ENCODE assay signal across 13 cellular contexts in the genomic region with DNA sequence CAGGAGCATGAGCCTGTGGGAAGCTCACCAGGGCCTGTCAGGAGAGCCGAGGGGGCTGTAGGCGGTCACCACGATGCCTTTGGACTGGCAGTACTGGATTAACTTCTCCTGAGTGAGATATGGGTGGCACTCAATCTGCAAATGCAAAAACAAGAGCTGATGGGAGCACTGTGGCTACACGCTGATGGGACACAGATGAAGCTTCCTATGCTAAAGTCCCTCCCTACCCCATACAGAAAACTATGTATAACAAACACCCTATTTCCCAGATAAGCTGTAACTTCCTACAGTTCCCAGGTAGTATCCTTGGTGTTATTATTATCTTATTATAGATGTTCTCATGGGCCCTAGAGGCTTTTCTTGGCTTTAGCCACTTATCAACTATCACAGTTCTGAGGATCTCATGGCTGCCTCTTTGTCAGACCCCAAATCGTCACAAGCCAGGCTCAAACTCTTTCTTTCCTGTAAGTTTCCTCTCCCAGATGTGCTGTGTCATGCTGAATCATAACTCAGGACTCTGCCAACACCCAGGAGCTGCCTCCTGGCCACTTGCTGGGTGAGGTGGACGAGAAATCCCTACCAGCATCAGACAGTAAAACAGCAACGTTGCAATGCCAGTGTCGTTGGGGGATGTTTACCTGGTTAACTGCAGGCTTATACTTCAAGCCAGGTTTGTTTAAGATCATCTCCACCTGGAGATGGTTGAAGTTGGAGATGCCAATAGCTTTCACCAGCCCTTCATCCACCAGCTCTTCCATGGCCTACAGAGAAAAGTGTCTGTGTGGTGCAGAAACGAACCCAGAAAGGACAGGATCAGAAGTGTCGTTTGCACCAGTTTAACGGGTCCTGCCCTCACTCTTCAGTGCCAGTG. TPM values are rescaled to one million over a fixed set of nuclear protein-coding genes. Genes with fewer than 3 reads are reported as not detected.
A peak's percentile ranks its signal among the peaks of the same experiment; 100 is the strongest.
DNase-seq lines count a peak whose midpoint lies in the region; ATAC-seq and TF ChIP-seq lines count a peak whose summit lies in the region.
"Had no signal": no experiment of that assay in that cellular context is flagged by ENCODE, and none has a peak within 500 bp of the region (broad histone marks: within the 10 kb centered on the region; RNA-seq: fewer than 3 reads in every experiment).

No MANE protein-coding gene starts in this region.

- POLR2A ChIA-PET in MCF 10A (lab: Yijun Ruan, JAX): interaction anchor here (0.6 to 6.3 kb wide), 4 partner anchors 10 to 294 kb away, joined by 3 to 46 read pairs (median 4); partner anchors contain the start of gene AKR1B1

- CTCF ChIA-PET in MCF 10A (lab: Yijun Ruan, JAX): interaction anchor here (0.6 to 3.7 kb wide), 10 partner anchors 11 to 157 kb away, joined by 3 to 20 read pairs (median 6); partner anchors contain the start of genes AKR1B1 and AKR1B15

- DNase-seq in MCF 10A (ENCODE audit: unreplicated experiment): peak; percentile 83
- no peak for DNase-seq in breast epithelium (ENCODE audit: low spot score in 2 of 2)
- DNase-seq in SW480 (ENCODE audit: low spot score): peak; percentile 57
- peak; percentile 82 to 86 for DNase-seq in fibroblast of lung (ENCODE audit: low read depth in 2 of 2)
- DNase-seq in SHP77 (lab: John Stamatoyannopoulos, UW): no peak
- DNase-seq in endothelial cell (ENCODE audit: low spot score): no peak
- no peak for DNase-seq in GM19238 (ENCODE audit: insufficient read length, low spot score)
- DNase-seq: activated CD4-positive, alpha-beta T cell treated with anti-CD3 and anti-CD28 coated beads for 36 hours; NCI-H1092; stimulated activated naive CD8-positive, alpha-beta T cell treated with anti-CD3 and anti-CD28 coated beads, Interleukin-15, Interleukin-2, amounts not matched to agents 100 U/mL and 50 U/mL, for 24 hours had no signal

- H3K79me2 ChIP-seq in fibroblast of lung (ENCODE audit: control insufficient read depth, insufficient read depth, low read length): peaks cover 3% of the 10 kb centered on the region

- no peaks in the 10 kb centered on the region for H4K20me1 ChIP-seq in fibroblast of lung (ENCODE audit: control insufficient read depth, extremely low read depth, insufficient read depth, low read length)

- peaks cover 26% of the 10 kb centered on the region for H3K4me1 Mint-ChIP-seq in MCF 10A (ENCODE audit: insufficient read depth, unreplicated experiment)
- H3K4me1 Mint-ChIP-seq in endothelial cell (ENCODE audit: unreplicated experiment): peaks cover 4% of the 10 kb centered on the region

- H3K27me3 Mint-ChIP-seq in MCF 10A (ENCODE audit: insufficient read depth, unreplicated experiment) (no peaks in the 10 kb centered on the region), endothelial cell (ENCODE audit: unreplicated experiment) (peaks cover 6% of the 10 kb centered on the region)
- H3K27me3 Mint-ChIP-seq: activated CD4-positive, alpha-beta T cell treated with anti-CD3 and anti-CD28 coated beads for 36 hours; activated naive CD8-positive, alpha-beta T cell; B cell had no signal

- H3K36me3 ChIP-seq in breast epithelium: peaks cover 8% of the 10 kb centered on the region
- H3K36me3 ChIP-seq in fibroblast of lung (ENCODE audit: control insufficient read depth, insufficient read depth, low read length): peaks cover 30% of the 10 kb centered on the region

- intact Hi-C loops in MCF 10A (cut with micrococcal nuclease): no loop called here
- intact Hi-C loops in breast epithelium (cut with DNase I; ENCODE audit: low total_unique reads): no loop called here

- TF ChIP-seq POLR2A in breast epithelium (IDR thresholded peaks at IDR 0.05): no peak

- H3K27ac ChIP-seq in breast epithelium (no peak overlapping the region), fibroblast of lung (ENCODE audit: insufficient read depth, low read length) (peak overlapping the region; percentile 81)

- peak overlapping the region; percentile 42 for H3K4me2 ChIP-seq in fibroblast of lung (ENCODE audit: extremely low read depth, insufficient read depth, low read length)

- H3K4me1 ChIP-seq in breast epithelium (no peaks in the 10 kb centered on the region), fibroblast of lung (ENCODE audit: control insufficient read depth, extremely low read depth, insufficient read depth, low read length) (peaks cover 33% of the 10 kb centered on the region)

- H3K4me3 ChIP-seq in breast epithelium (no peak overlapping the region), fibroblast of lung (replicated peaks in 1 of 4; ENCODE audit: control extremely low read depth in 1 of 4, insufficient read depth in 1 of 4, low read depth in 3 of 4, low read length in 4 of 4) (no peak overlapping the region)

- H2AFZ ChIP-seq in fibroblast of lung (ENCODE audit: low read length): peak overlapping the region; percentile 14

- H3K36me3 Mint-ChIP-seq in MCF 10A (ENCODE audit: insufficient read depth, unreplicated experiment): peaks cover 60% of the 10 kb centered on the region
- H3K36me3 Mint-ChIP-seq in endothelial cell (ENCODE audit: low read depth, unreplicated experiment): peaks cover 35% of the 10 kb centered on the region

- no peaks in the 10 kb centered on the region for H3K27me3 ChIP-seq in breast epithelium
- no peaks in the 10 kb centered on the region for H3K27me3 ChIP-seq in fibroblast of lung (ENCODE audit: control insufficient read depth, insufficient read depth, low read length)

- H3K9me3 Mint-ChIP-seq in MCF 10A (ENCODE audit: unreplicated experiment): no peaks in the 10 kb centered on the region
- H3K9me3 Mint-ChIP-seq in endothelial cell (ENCODE audit: unreplicated experiment): no peaks in the 10 kb centered on the region

- H3K4me3 Mint-ChIP-seq in MCF 10A (ENCODE audit: unreplicated experiment): no peak overlapping the region
- H3K4me3 Mint-ChIP-seq in endothelial cell (ENCODE audit: unreplicated experiment): no peak overlapping the region
- H3K4me3 Mint-ChIP-seq: activated CD4-positive, alpha-beta T cell treated with anti-CD3 and anti-CD28 coated beads for 36 hours; activated naive CD8-positive, alpha-beta T cell; B cell had no signal

- BruUV-seq in MCF 10A (replicated peaks; lab: Mats Ljungman, UMichigan): no TSS peak

- no peak for ATAC-seq in HG02970 (IDR thresholded peaks at IDR 0.05; ENCODE audit: low FRiP score, unreplicated experiment)
- ATAC-seq: activated CD4-positive, alpha-beta T cell treated with anti-CD3 and anti-CD28 coated beads for 36 hours; stimulated activated naive CD8-positive, alpha-beta T cell treated with anti-CD3 and anti-CD28 coated beads, Interleukin-15, Interleukin-2, amounts not matched to agents 100 U/mL and 50 U/mL, for 24 hours had no signal

- H3K27ac Mint-ChIP-seq in MCF 10A (ENCODE audit: low read depth, unreplicated experiment) (peak overlapping the region; percentile 89), endothelial cell (ENCODE audit: unreplicated experiment) (no peak overlapping the region)
- H3K27ac Mint-ChIP-seq: activated CD4-positive, alpha-beta T cell treated with anti-CD3 and anti-CD28 coated beads for 36 hours; activated naive CD8-positive, alpha-beta T cell; B cell had no signal

- TF ChIP-seq CTCF in MCF 10A (IDR thresholded peaks at IDR 0.05; ENCODE audit: unreplicated experiment) (no peak), breast epithelium (IDR thresholded peaks at IDR 0.05) (no peak), fibroblast of lung (conservative IDR thresholded peaks at IDR 0.05 in 1 of 2, IDR thresholded peaks at IDR 0.05 in 1 of 2; ENCODE audit: low read depth in 1 of 2, low read length in 2 of 2) (no peak), endothelial cell (IDR thresholded peaks at IDR 0.05; ENCODE audit: unreplicated experiment) (no peak)

- H3K9me3 ChIP-seq in breast epithelium (no peaks in the 10 kb centered on the region), fibroblast of lung (ENCODE audit: control insufficient read depth, insufficient read depth, low read depth, low read length) (no peaks in the 10 kb centered on the region)

- peak overlapping the region; percentile 1 for H3K9ac ChIP-seq in fibroblast of lung (ENCODE audit: insufficient read depth, low read length)

RNA-seq across cellular contexts. Expression of gene AKR1B1, which starts 10.3 kb away (rescaled TPM):
- total RNA-seq in MCF 10A (2022): 115 and 128 TPM in 2 replicates
- total RNA-seq in breast epithelium: 100 to 1,000 TPM in 1 of 3 donors, 10 to 100 TPM in 2; 55.0 to 200 (median 57.4) TPM
- 89.6 and 213 TPM in 2 replicates for total RNA-seq in fibroblast of lung
- polyA plus RNA-seq in fibroblast of lung: 170 and 238 TPM in 2 replicates
- polyA plus RNA-seq in fibroblast of lung (2012): 142 and 209 TPM in 2 replicates
- polyA minus RNA-seq in fibroblast of lung (ENCODE audit: low replicate concordance): 87.7 and 121 TPM in 2 replicates
- 52.8 TPM for total RNA-seq in endothelial cell (ENCODE audit: unreplicated experiment)

Comparison
In these comparisons a context has a peak if more than half of its experiments do, and no peak if none do; other contexts are left out.
1. DNase-seq: peak in MCF 10A (single experiment), SW480 (single experiment) and fibroblast of lung (2 of 2); none in breast epithelium (0 of 2), SHP77 (0 of 2), endothelial cell (single experiment) and GM19238 (single experiment).